Comparison of ENCODE assay signal across 20 cellular contexts in the genomic region with DNA sequence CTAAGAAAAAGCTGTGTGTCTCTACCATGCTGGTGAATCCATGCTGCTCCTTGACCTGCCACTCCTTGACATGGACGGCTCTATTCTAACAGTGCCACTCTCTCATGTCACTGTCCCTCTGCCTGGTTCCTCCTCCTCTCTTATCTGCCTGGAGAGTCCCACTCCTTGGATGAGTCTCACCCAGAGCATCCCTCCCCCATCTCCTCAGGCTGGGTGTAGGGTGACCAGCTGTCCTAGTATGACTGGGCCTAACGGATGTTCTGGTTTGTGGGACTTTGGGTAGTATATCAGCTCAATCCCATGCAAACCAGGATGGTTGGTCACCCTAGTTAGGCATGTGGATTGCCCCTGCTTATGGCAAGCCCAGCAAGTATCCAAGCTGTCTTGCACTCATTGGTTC. TPM values are rescaled to one million over a fixed set of nuclear protein-coding genes. Genes with fewer than 3 reads are reported as not detected.
DNase-seq lines count a peak whose midpoint lies in the region; ATAC-seq and TF ChIP-seq lines count a peak whose summit lies in the region.
"Had no signal": no experiment of that assay in that cellular context is flagged by ENCODE, and none has a peak within 500 bp of the region (broad histone marks: within the 10 kb centered on the region; RNA-seq: fewer than 3 reads in every experiment).

No MANE protein-coding gene starts in this region.

- H3K36me3 Mint-ChIP-seq in CD8-positive, alpha-beta memory T cell, result peaks cover 0 to 5% (median 0%) of the 10 kb centered on the region in 3 donors
- H3K36me3 Mint-ChIP-seq in T-cell, result no peaks in the 10 kb centered on the region
- H3K36me3 Mint-ChIP-seq in activated naive CD8-positive, alpha-beta T cell treated with anti-CD3 and anti-CD28 coated beads, Interleukin-2, amount 50 U/mL, for 24 hours (ENCODE audit: low read depth), result no peaks in the 10 kb centered on the region
- no peaks in the 10 kb centered on the region for H3K36me3 Mint-ChIP-seq in neural progenitor cell
- H3K36me3 Mint-ChIP-seq: brain had no signal

- CTCF ChIA-PET in CD8-positive, alpha-beta memory T cell (lab: Charles Lee), result no interaction called here
- CTCF ChIA-PET in T-cell (lab: Charles Lee), result no interaction called here

- no peaks in the 10 kb centered on the region for H3K27me3 ChIP-seq in CD8-positive, alpha-beta memory T cell (ENCODE audit: insufficient read depth, low read length, poor library complexity, severe bottlenecking)
- no peaks in the 10 kb centered on the region for H3K27me3 ChIP-seq in neural progenitor cell
- H3K27me3 ChIP-seq: colonic mucosa had no signal

- H3K27ac ChIP-seq in CD8-positive, alpha-beta memory T cell (ENCODE audit: low read depth, low read length), result no peak overlapping the region
- no peak overlapping the region for H3K27ac ChIP-seq in neural progenitor cell
- H3K27ac ChIP-seq: colonic mucosa, left ventricle myocardium inferior, SK-N-MC, thoracic aorta had no signal

- peaks cover 55% of the 10 kb centered on the region for H3K4me1 ChIP-seq in CD8-positive, alpha-beta memory T cell (ENCODE audit: insufficient read depth, low read length)
- H3K4me1 ChIP-seq in neural progenitor cell, result no peaks in the 10 kb centered on the region

- intact Hi-C loops in Right ventricle myocardium superior (cut with DNase I), result no loop called here

- POLR2A ChIA-PET in CD8-positive, alpha-beta memory T cell (lab: Charles Lee), result no interaction called here
- POLR2A ChIA-PET in T-cell (lab: Charles Lee), result no interaction called here

- no peak for DNase-seq in CD8-positive, alpha-beta memory T cell
- no peak for DNase-seq in T-cell
- DNase-seq in activated naive CD8-positive, alpha-beta T cell treated with anti-CD3 and anti-CD28 coated beads, Interleukin-2, amount 50 U/mL, for 24 hours, result no peak
- DNase-seq in neural progenitor cell (ENCODE audit: low spot score), result no peak
- no peak for DNase-seq in GOT3 (lab: John Stamatoyannopoulos, UW)
- no peak for DNase-seq in Right ventricle myocardium superior
- DNase-seq in stimulated activated CD4-positive, alpha-beta T cell treated with anti-CD3 and anti-CD28 coated beads, Interleukin-2, amount 100 ng/mL, for 24 hours, result no peak
- DNase-seq: Calu3; colonic mucosa; head of caudate nucleus; left ventricle myocardium inferior; NCI-H146; retina; stimulated activated CD4-positive, alpha-beta T cell treated with anti-CD3 and anti-CD28 coated beads, Interleukin-12 subunit alpha, Interleukin-12 subunit beta, amount 100 ng/mL, for 4 hours; T1000 had no signal

- peaks cover 0 to 5% (median 0%) of the 10 kb centered on the region in 5 donors for H3K9me3 Mint-ChIP-seq in CD8-positive, alpha-beta memory T cell
- H3K9me3 Mint-ChIP-seq in T-cell, result peaks cover 0 to 4% (median 0%) of the 10 kb centered on the region in 3 donors
- no peaks in the 10 kb centered on the region for H3K9me3 Mint-ChIP-seq in activated naive CD8-positive, alpha-beta T cell treated with anti-CD3 and anti-CD28 coated beads, Interleukin-2, amount 50 U/mL, for 24 hours
- peaks cover 5% of the 10 kb centered on the region for H3K9me3 Mint-ChIP-seq in neural progenitor cell

- no peaks in the 10 kb centered on the region for H3K27me3 Mint-ChIP-seq in CD8-positive, alpha-beta memory T cell
- H3K27me3 Mint-ChIP-seq in T-cell (no peaks in the 10 kb centered on the region), neural progenitor cell (ENCODE audit: insufficient read depth, low read depth) (peaks cover 11% of the 10 kb centered on the region)
- no peaks in the 10 kb centered on the region for H3K27me3 Mint-ChIP-seq in activated naive CD8-positive, alpha-beta T cell treated with anti-CD3 and anti-CD28 coated beads, Interleukin-2, amount 50 U/mL, for 24 hours
- H3K27me3 Mint-ChIP-seq: brain had no signal

- H3K9ac ChIP-seq in neural progenitor cell, result no peak overlapping the region

- no peak overlapping the region for H3K4me3 ChIP-seq in CD8-positive, alpha-beta memory T cell (ENCODE audit: low read length)
- no peak overlapping the region for H3K4me3 ChIP-seq in neural progenitor cell
- H3K4me3 ChIP-seq: colonic mucosa, left ventricle myocardium inferior, SK-N-MC, thoracic aorta had no signal

- H3K9me3 ChIP-seq in CD8-positive, alpha-beta memory T cell (ENCODE audit: low read length), result peaks cover 8% of the 10 kb centered on the region
- no peaks in the 10 kb centered on the region for H3K9me3 ChIP-seq in neural progenitor cell (ENCODE audit: low read depth)
- H3K9me3 ChIP-seq: colonic mucosa had no signal

- peak overlapping the region in 3 of 7 donors; percentile 57 to 89 (median 65) for H3K4me3 Mint-ChIP-seq in CD8-positive, alpha-beta memory T cell
- H3K4me3 Mint-ChIP-seq in T-cell (peak overlapping the region in 1 of 3 donors; percentile 70), neural progenitor cell (no peak overlapping the region)
- H3K4me3 Mint-ChIP-seq in activated naive CD8-positive, alpha-beta T cell treated with anti-CD3 and anti-CD28 coated beads, Interleukin-2, amount 50 U/mL, for 24 hours, result no peak overlapping the region
- H3K4me3 Mint-ChIP-seq: brain had no signal

- no peak overlapping the region for H3K4me2 ChIP-seq in neural progenitor cell

- no peak overlapping the region for H2AFZ ChIP-seq in neural progenitor cell (replicated peaks)

- H4K20me1 ChIP-seq in neural progenitor cell (ENCODE audit: low read depth), result no peaks in the 10 kb centered on the region

- ATAC-seq in T-cell (replicated peaks in 1 of 4) (no peak), Right ventricle myocardium superior (ENCODE audit: poor library complexity) (no peak)
- ATAC-seq in activated naive CD8-positive, alpha-beta T cell treated with anti-CD3 and anti-CD28 coated beads, Interleukin-2, amount 50 U/mL, for 24 hours, result peak; percentile 42
- ATAC-seq: Panc1 had no signal

- no peaks in the 10 kb centered on the region for H3K36me3 ChIP-seq in CD8-positive, alpha-beta memory T cell (ENCODE audit: insufficient read depth, low read length)
- no peaks in the 10 kb centered on the region for H3K36me3 ChIP-seq in neural progenitor cell
- H3K36me3 ChIP-seq: colonic mucosa, left ventricle myocardium inferior, thoracic aorta had no signal

- no peak for TF ChIP-seq CTCF in neural progenitor cell (IDR thresholded peaks at IDR 0.05)

- H3F3A ChIP-seq in neural progenitor cell (ENCODE audit: low read depth), result no peaks in the 10 kb centered on the region

- H3K4me1 Mint-ChIP-seq in CD8-positive, alpha-beta memory T cell, result peaks cover 43 to 56% (median 50%) of the 10 kb centered on the region in 3 donors
- peaks cover 41 to 54% (median 49%) of the 10 kb centered on the region in 3 donors for H3K4me1 Mint-ChIP-seq in T-cell
- H3K4me1 Mint-ChIP-seq in activated naive CD8-positive, alpha-beta T cell treated with anti-CD3 and anti-CD28 coated beads, Interleukin-2, amount 50 U/mL, for 24 hours, result peaks cover 40% of the 10 kb centered on the region
- H3K4me1 Mint-ChIP-seq in neural progenitor cell, result peaks cover 2% of the 10 kb centered on the region

- H3K27ac Mint-ChIP-seq in CD8-positive, alpha-beta memory T cell, result peak overlapping the region in 7 of 8 donors; percentile 20 to 97 (median 84)
- H3K27ac Mint-ChIP-seq in T-cell (peak overlapping the region; percentile 73 to 88), neural progenitor cell (peak overlapping the region; percentile 30)
- no peak overlapping the region for H3K27ac Mint-ChIP-seq in activated naive CD8-positive, alpha-beta T cell treated with anti-CD3 and anti-CD28 coated beads, Interleukin-2, amount 50 U/mL, for 24 hours
- H3K27ac Mint-ChIP-seq: brain had no signal

- no peaks in the 10 kb centered on the region for H3K79me2 ChIP-seq in neural progenitor cell (ENCODE audit: low read depth)

RNA-seq across cellular contexts. Expression of a gene that starts 54.3 kb away (rescaled TPM):
- under 1 TPM; 0.28 to 0.47 TPM for total RNA-seq in CD8-positive, alpha-beta memory T cell
- polyA plus RNA-seq in CD8-positive, alpha-beta memory T cell, result 1.5 TPM
- total RNA-seq in T-cell (1 to 10 TPM in 4 of 5 donors, under 1 TPM in 1; 0.89 to 2.1 (median 1.5) TPM), neural progenitor cell (ENCODE audit: low replicate concordance) (not detected in 2 replicates), Right ventricle myocardium superior (0.65 TPM)
- total RNA-seq: Calu3, MCF 10A, thoracic aorta had no signal
